18 cellular contexts compared by ENCODE assay signal in genomic region chr3:100075731-100076543, GRCh38. TPM values are rescaled to one million over a fixed set of nuclear protein-coding genes. Genes with fewer than 3 reads are reported as not detected.
A peak's percentile ranks its signal among the peaks of the same experiment; 100 is the strongest.
DNase-seq lines count a peak whose midpoint lies in the region; ATAC-seq, FAIRE-seq and TF ChIP-seq lines count a peak whose summit lies in the region.
"Had no signal": no experiment of that assay in that cellular context is flagged by ENCODE, and none has a peak within 500 bp of the region (broad histone marks: within the 10 kb centered on the region; RNA-seq: fewer than 3 reads in every experiment).

No MANE protein-coding gene starts in this region.

- H3K4me3 ChIP-seq in CD4-positive, CD25-positive, alpha-beta regulatory T cell (ENCODE audit: low read depth, low read length), result no peak overlapping the region
- no peak overlapping the region for H3K4me3 ChIP-seq in K562
- H3K4me3 ChIP-seq in muscle layer of duodenum (ENCODE audit: low read depth in 1 of 2, low read length in 2 of 2), result no peak overlapping the region
- H3K4me3 ChIP-seq: BLaER1, left lung, pancreas had no signal

- no peak for TF ChIP-seq RAD21 in K562 (CRISPR knock-in tag; conservative IDR thresholded peaks at IDR 0.05 in 1 of 2, IDR thresholded peaks at IDR 0.05 in 1 of 2)

- H3K27ac Mint-ChIP-seq in CD4-positive, CD25-positive, alpha-beta regulatory T cell, result peak overlapping the region in 2 of 3 donors; percentile 45 to 47
- H3K27ac Mint-ChIP-seq: stimulated activated memory B cell treated with anti-CD40 and anti-IgM and Interleukin-4, amounts not matched to agents 10 μg/mL and 1 μg/mL and 100 μg/mL, for 72 hours had no signal

- in situ Hi-C loops in K562 (cut with MboI), result loop anchor here (10.0 kb wide), 1 partner anchor 179 kb away; no protein-coding TSS in a partner anchor

- CTCF ChIA-PET in K562 (lab: Yijun Ruan, JAX; ENCODE audit: low intra/inter-chr PET ratio), result no interaction called here

- peaks cover 0 to 2% (median 0%) of the 10 kb centered on the region in 7 donors for H3K9me3 Mint-ChIP-seq in CD4-positive, CD25-positive, alpha-beta regulatory T cell
- H3K9me3 Mint-ChIP-seq: stimulated activated memory B cell treated with anti-CD40 and anti-IgM and Interleukin-4, amounts not matched to agents 10 μg/mL and 1 μg/mL and 100 μg/mL, for 72 hours had no signal

- H4K20me1 ChIP-seq in K562 (replicated peaks; ENCODE audit: control insufficient read depth, insufficient read depth, low read length), result no peaks in the 10 kb centered on the region

- H3K4me2 ChIP-seq in K562 (ENCODE audit: insufficient read depth, low read length), result no peak overlapping the region; the same call in 1 of the 2 replicates
- H3K4me2 ChIP-seq: BLaER1 had no signal

- H3K27me3 Mint-ChIP-seq in CD4-positive, CD25-positive, alpha-beta regulatory T cell, result peaks cover 4% of the 10 kb centered on the region
- H3K27me3 Mint-ChIP-seq: stimulated activated memory B cell treated with anti-CD40 and anti-IgM and Interleukin-4, amounts not matched to agents 10 μg/mL and 1 μg/mL and 100 μg/mL, for 72 hours had no signal

- POLR2A ChIA-PET in K562 (lab: Yijun Ruan, JAX), result interaction anchor here (1.6 kb wide), 1 partner anchor 12 kb away, joined by 3 read pairs; no protein-coding TSS in a partner anchor

- WGBS in K562 (ENCODE audit: insufficient coverage, low coverage, missing lambda C conversion rate), result 3% methylated on average over 4 of the region's 4 CpGs

- BruUV-seq in K562 (replicated peaks; lab: Mats Ljungman, UMichigan), result no TSS peak

- no peak for FAIRE-seq in K562 (lab: Jason Lieb, UNC)
- FAIRE-seq: pancreas had no signal

- TF ChIP-seq EP300 in K562 (IDR thresholded peaks at IDR 0.05; ENCODE audit: low read length), result peak; percentile 34; the same call in 1 of the 2 replicates

- no peaks in the 10 kb centered on the region for H3K36me3 ChIP-seq in CD4-positive, CD25-positive, alpha-beta regulatory T cell (ENCODE audit: control insufficient read depth, insufficient read depth, low read length)
- H3K36me3 ChIP-seq in K562 (ENCODE audit: control insufficient read depth, insufficient read depth, low read length), result no peaks in the 10 kb centered on the region
- no peaks in the 10 kb centered on the region for H3K36me3 ChIP-seq in muscle layer of duodenum (ENCODE audit: control insufficient read depth in 1 of 2, insufficient read depth in 2 of 2, low read length in 2 of 2)
- H3K36me3 ChIP-seq: left lung, pancreas had no signal

- peaks cover 24% of the 10 kb centered on the region for H3K4me1 ChIP-seq in CD4-positive, CD25-positive, alpha-beta regulatory T cell (ENCODE audit: control insufficient read depth, insufficient read depth, low read length, poor library complexity, severe bottlenecking)
- H3K4me1 ChIP-seq in K562 (replicated peaks in 1 of 2; ENCODE audit: control insufficient read depth in 2 of 2, insufficient read depth in 2 of 2, low read length in 2 of 2) (peaks cover 2 to 34% of the 10 kb centered on the region in 2 experiments; a peak in 3 of 5 replicates), muscle layer of duodenum (ENCODE audit: control insufficient read depth in 1 of 2, insufficient read depth in 2 of 2, low read length in 2 of 2) (peaks cover 30% of the 10 kb centered on the region in 2 donors)

- DNase-seq in CD4-positive, CD25-positive, alpha-beta regulatory T cell, result peak in 1 of 3 donors; percentile 80
- DNase-seq in MV-4-11 (lab: John Stamatoyannopoulos, UW) (peak; percentile 27), K562 (ENCODE audit: extremely low read depth in 1 of 4, low spot score in 3 of 4) (peak; percentile 8 to 47 (median 16)), hippocampal formation (lab: John Stamatoyannopoulos, UW) (no peak), kidney tubule cell (ENCODE audit: low spot score) (no peak), T-helper 9 cell (no peak)
- DNase-seq: activated CD8-positive, alpha-beta memory T cell treated with anti-CD3 and anti-CD28 coated beads for 24 hours; effector CD4-positive, alpha-beta T cell; left lung; NCI-H187 treated with DMSO at 0.1 percent for 48 hours; pancreas; stimulated activated CD4-positive, alpha-beta T cell treated with anti-CD3 and anti-CD28 coated beads, Interleukin-2, amount 100 ng/mL, for 48 hours; SW 1271 had no signal

- no peak for TF ChIP-seq CTCF in K562 (IDR thresholded peaks at IDR 0.05 in 2 of 3, conservative IDR thresholded peaks at IDR 0.05 in 1 of 3; ENCODE audit: insufficient read depth in 2 of 3, low read depth in 1 of 3, low read length in 3 of 3)

- no peaks in the 10 kb centered on the region for H3K79me2 ChIP-seq in K562 (ENCODE audit: control insufficient read depth, insufficient read depth, low read length)

- no peaks in the 10 kb centered on the region for H3K9me3 ChIP-seq in CD4-positive, CD25-positive, alpha-beta regulatory T cell (ENCODE audit: control insufficient read depth in 2 of 2, low read length in 2 of 2)
- H3K9me3 ChIP-seq in K562 (replicated peaks; ENCODE audit: control insufficient read depth, insufficient read depth, low read depth, low read length), result no peaks in the 10 kb centered on the region
- H3K9me3 ChIP-seq in muscle layer of duodenum (ENCODE audit: control insufficient read depth in 1 of 2, low read length in 2 of 2), result no peaks in the 10 kb centered on the region
- H3K9me3 ChIP-seq: BLaER1, left lung, pancreas had no signal

- peak overlapping the region; percentile 17 for H3K27ac ChIP-seq in CD4-positive, CD25-positive, alpha-beta regulatory T cell (ENCODE audit: insufficient read depth, low read length, poor library complexity, severe bottlenecking)
- H3K27ac ChIP-seq in K562 (ENCODE audit: extremely low read depth, low read depth, low read length), result peak overlapping the region; percentile 13; the same call in 1 of the 3 replicates
- peak overlapping the region; percentile 62 for H3K27ac ChIP-seq in muscle layer of duodenum (ENCODE audit: low read length)
- H3K27ac ChIP-seq: BLaER1, pancreas had no signal

- no peaks in the 10 kb centered on the region for H3K27me3 ChIP-seq in CD4-positive, CD25-positive, alpha-beta regulatory T cell (ENCODE audit: control insufficient read depth, insufficient read depth, low read length)
- H3K27me3 ChIP-seq in K562 (ENCODE audit: control insufficient read depth in 2 of 2, insufficient read depth in 2 of 2, low read length in 2 of 2), result no peaks in the 10 kb centered on the region
- H3K27me3 ChIP-seq in muscle layer of duodenum (ENCODE audit: low read depth, low read length), result no peaks in the 10 kb centered on the region
- H3K27me3 ChIP-seq: BLaER1, left lung, pancreas had no signal

- H3K9me1 ChIP-seq in K562 (ENCODE audit: control insufficient read depth, insufficient read depth, low read length), result no peaks in the 10 kb centered on the region

- H3K4me3 Mint-ChIP-seq in CD4-positive, CD25-positive, alpha-beta regulatory T cell, result peak overlapping the region in 1 of 4 donors; percentile 17
- H3K4me3 Mint-ChIP-seq: stimulated activated memory B cell treated with anti-CD40 and anti-IgM and Interleukin-4, amounts not matched to agents 10 μg/mL and 1 μg/mL and 100 μg/mL, for 72 hours had no signal

- no peak overlapping the region; a peak in 1 of 4 replicates for H3K9ac ChIP-seq in K562 (ENCODE audit: insufficient read depth in 1 of 2, low read depth in 2 of 2, low read length in 2 of 2)
- H3K9ac ChIP-seq: BLaER1 had no signal

- TF ChIP-seq POLR2A in K562 (conservative IDR thresholded peaks at IDR 0.05), result no peak

- no peak overlapping the region for H2AFZ ChIP-seq in K562 (ENCODE audit: low read depth, low read length)

- peaks cover 32 to 45% (median 42%) of the 10 kb centered on the region in 4 donors for H3K4me1 Mint-ChIP-seq in CD4-positive, CD25-positive, alpha-beta regulatory T cell

- H3K36me3 Mint-ChIP-seq in CD4-positive, CD25-positive, alpha-beta regulatory T cell, result peaks cover 4% of the 10 kb centered on the region

- intact Hi-C loops in K562 (cut with micrococcal nuclease), result no loop called here

- ATAC-seq in CD4-positive, CD25-positive, alpha-beta regulatory T cell (ENCODE audit: low read depth in 2 of 2), result peak in 1 of 2 donors; percentile 25
- ATAC-seq in K562, result peak; percentile 51; the same call in 2 of the 3 replicates
- ATAC-seq in GM19035 (IDR thresholded peaks at IDR 0.05; ENCODE audit: unreplicated experiment), result no peak
- ATAC-seq: HCT116; left lung; stimulated activated memory B cell treated with anti-CD40 and anti-IgM and Interleukin-4, amounts not matched to agents 10 μg/mL and 1 μg/mL and 100 μg/mL, for 72 hours had no signal

TF ChIP-seq in K562, 482 proteins besides CTCF, POLR2A, EP300 and RAD21 (continues in another document):
- no peak for TF ChIP-seq COPS2 (conservative IDR thresholded peaks at IDR 0.05)
- TF ChIP-seq, protein P1, sequence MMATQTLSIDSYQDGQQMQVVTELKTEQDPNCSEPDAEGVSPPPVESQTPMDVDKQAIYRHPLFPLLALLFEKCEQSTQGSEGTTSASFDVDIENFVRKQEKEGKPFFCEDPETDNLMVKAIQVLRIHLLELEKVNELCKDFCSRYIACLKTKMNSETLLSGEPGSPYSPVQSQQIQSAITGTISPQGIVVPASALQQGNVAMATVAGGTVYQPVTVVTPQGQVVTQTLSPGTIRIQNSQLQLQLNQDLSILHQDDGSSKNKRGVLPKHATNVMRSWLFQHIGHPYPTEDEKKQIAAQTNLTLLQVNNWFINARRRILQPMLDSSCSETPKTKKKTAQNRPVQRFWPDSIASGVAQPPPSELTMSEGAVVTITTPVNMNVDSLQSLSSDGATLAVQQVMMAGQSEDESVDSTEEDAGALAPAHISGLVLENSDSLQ (IDR thresholded peaks at IDR 0.05), result peak; percentile 80
- peak; percentile 47; the same call in 1 of the 2 replicates for TF ChIP-seq KLF16 (IDR thresholded peaks at IDR 0.05)

RNA-seq across cellular contexts. Expression of gene FILIP1L, which starts 38.4 kb away (rescaled TPM):
- 0.37 TPM for total RNA-seq in CD4-positive, CD25-positive, alpha-beta regulatory T cell
- polyA plus RNA-seq in CD4-positive, CD25-positive, alpha-beta regulatory T cell, result 1 to 10 TPM in 1 of 4 donors, under 1 TPM in 1, not detected in 2; 0.65 to 1.0 TPM
- total RNA-seq in K562 (2011; cell fraction: chromatin; rRNA removed; ENCODE audit: low replicate concordance), result 1.0 and 4.2 TPM in 2 replicates
- 0.92 and 1.0 TPM in 2 replicates for total RNA-seq in K562 (2011; cell fraction: nucleolus; rRNA removed)
- total RNA-seq in K562 (2011; cell fraction: nucleoplasm; rRNA removed), result 0.76 and 2.8 TPM in 2 replicates
- 0.73 and 0.94 TPM in 2 replicates for total RNA-seq in K562 (2014; rRNA removed)
- 1.5 and 2.1 TPM in 2 replicates for total RNA-seq in K562 (2014; rRNA removed; fragmentation: Illumina TruSeq; extraction: Trizol)
- 1.1 and 1.7 TPM in 2 replicates for total RNA-seq in K562 (2015; rRNA removed; fragmentation: Illumina TruSeq; extraction: Trizol)
- total RNA-seq in K562 (2021), result 1.6 TPM in 2 replicates
- 2.1 and 2.7 TPM in 2 replicates for polyA plus RNA-seq in K562 (2011; rRNA removed)
- polyA plus RNA-seq in K562 (2011; cell fraction: cytosol; rRNA removed), result 0.88 and 2.6 TPM in 2 replicates
- 3.6 and 4.1 TPM in 2 replicates for polyA plus RNA-seq in K562 (2011; cell fraction: nucleus; rRNA removed)
- 1.5 and 2.8 TPM in 2 replicates for polyA plus RNA-seq in K562 (2012)
- 1.9 and 2.0 TPM in 2 replicates for polyA plus RNA-seq in K562 (2014; fragmentation: Illumina TruSeq; extraction: Trizol)
- polyA plus RNA-seq in K562 (2014; fragmentation: Nextera tagmentation; extraction: Ambion mirVana), result under 1 TPM; 0.50 to 0.63 TPM
- polyA plus RNA-seq in K562 (2014; rRNA removed), result 0.91 and 1.8 TPM in 2 replicates
- polyA minus RNA-seq in K562 (2011; rRNA and poly(A)+ RNA removed), result 4.2 and 4.9 TPM in 2 replicates
- polyA minus RNA-seq in K562 (2011; cell fraction: cytosol; rRNA and poly(A)+ RNA removed), result 1.1 and 2.4 TPM in 2 replicates
- polyA minus RNA-seq in K562 (2011; cell fraction: nucleus; rRNA and poly(A)+ RNA removed), result 0.94 and 4.8 TPM in 2 replicates

Comparison
In these comparisons a context has a peak if more than half of its experiments do, and no peak if none do; other contexts are left out.
1. DNase-seq: peak in MV-4-11 (single experiment) and K562 (4 of 4); none in hippocampal formation (0 of 2), kidney tubule cell (single experiment) and T-helper 9 cell (single experiment).
2. Peak in every context shown above with its lines, with median percentiles within 50 percentile points of each other: H3K27ac ChIP-seq.